ENCODE assay signal across 28 cellular contexts in genomic region chrX:21912989-21913388, GRCh38.
"Had no signal": no experiment of that assay in that cellular context is flagged by ENCODE, and none has a peak within 500 bp of the region (broad histone marks: within the 10 kb centered on the region; RNA-seq: fewer than 3 reads in every experiment).

No MANE protein-coding gene starts in this region.

- DNase-seq: naive thymus-derived CD8-positive, alpha-beta T cell; nephron progenitor cell; occipital lobe; ovary; posterior cingulate gyrus; psoas muscle; right cardiac atrium; right lobe of liver; sigmoid colon; small intestine; stimulated activated CD4-positive, alpha-beta T cell treated with anti-CD3 and anti-CD28 coated beads, Interleukin-15, amount 100 ng/mL, for 24 hours; stimulated activated CD4-positive, alpha-beta T cell treated with anti-CD3 and anti-CD28 coated beads, Interleukin-2, amount 100 ng/mL, for 24 hours; stimulated activated CD4-positive, alpha-beta T cell treated with anti-CD3 and anti-CD28 coated beads, Interleukin-2, amount 100 ng/mL, for 48 hours; stimulated activated CD4-positive, alpha-beta T cell treated with anti-CD3 and anti-CD28 coated beads, Interleukin-4, amount 100 ng/mL, for 4 hours; stimulated activated CD8-positive, alpha-beta memory T cell treated with anti-CD3 and anti-CD28 coated beads, Interleukin-4, amount 100 ng/mL, for 48 hours; stimulated activated naive B cell treated with anti-CD40 and anti-IgM and Interleukin-4, amounts not matched to agents 10 μg/mL and 1 μg/mL and 100 μg/mL, for 72 hours; stimulated activated naive CD4-positive, alpha-beta T cell treated with Interleukin-2 at 50 U/mL for 16 hours; stomach; thyroid gland; trophoblast cell; upper lobe of left lung had no signal

- H3K9me3 Mint-ChIP-seq: naive thymus-derived CD8-positive, alpha-beta T cell; stimulated activated naive CD8-positive, alpha-beta T cell treated with anti-CD3 and anti-CD28 coated beads, Interleukin-15, Interleukin-2, amounts not matched to agents 100 ng/mL and 50 ng/mL, for 24 hours had no signal

- H3K4me3 ChIP-seq: neural progenitor cell, ovary, psoas muscle, right lobe of liver, sigmoid colon, stomach, thoracic aorta, thyroid gland, tibial nerve, upper lobe of left lung, vagina had no signal

- H3K4me2 ChIP-seq: neural progenitor cell had no signal

- H3K4me1 Mint-ChIP-seq: naive thymus-derived CD8-positive, alpha-beta T cell; stimulated activated naive B cell treated with anti-CD40 and anti-IgM and Interleukin-4, amounts not matched to agents 10 μg/mL and 1 μg/mL and 100 μg/mL, for 72 hours had no signal

- H3K36me3 Mint-ChIP-seq: naive thymus-derived CD8-positive, alpha-beta T cell; natural killer cell treated with Interleukin-12 subunit alpha and Interleukin-12 subunit beta and Interleukin-15 and Interleukin-18, amount 100 ng/mL, for 72 hours had no signal

- ATAC-seq: naive thymus-derived CD8-positive, alpha-beta T cell; natural killer cell treated with Interleukin-12 subunit alpha and Interleukin-12 subunit beta and Interleukin-15 and Interleukin-18, amount 100 ng/mL, for 72 hours; psoas muscle; right cardiac atrium; right lobe of liver; stimulated activated naive B cell treated with anti-CD40 and anti-IgM and Interleukin-4, amounts not matched to agents 10 μg/mL and 1 μg/mL and 100 μg/mL, for 72 hours had no signal

- H3K27me3 ChIP-seq: neural progenitor cell, ovary, sigmoid colon, stomach, thyroid gland, tibial nerve, upper lobe of left lung, vagina had no signal

- H3K79me2 ChIP-seq: parathyroid adenoma had no signal

- H3K27ac Mint-ChIP-seq: natural killer cell treated with Interleukin-12 subunit alpha and Interleukin-12 subunit beta and Interleukin-15 and Interleukin-18, amount 100 ng/mL, for 72 hours; nephron progenitor cell; neural progenitor cell; stimulated activated naive B cell treated with anti-CD40 and anti-IgM and Interleukin-4, amounts not matched to agents 10 μg/mL and 1 μg/mL and 100 μg/mL, for 72 hours; stimulated activated naive CD8-positive, alpha-beta T cell treated with anti-CD3 and anti-CD28 coated beads, Interleukin-15, Interleukin-2, amounts not matched to agents 100 ng/mL and 50 ng/mL, for 24 hours had no signal

- H2AFZ ChIP-seq: neural progenitor cell, parathyroid adenoma had no signal

- H3K27ac ChIP-seq: neural progenitor cell, ovary, parathyroid adenoma, psoas muscle, right lobe of liver, sigmoid colon, stomach, thoracic aorta, thyroid gland, tibial nerve, upper lobe of left lung, vagina had no signal

- H3K4me1 ChIP-seq: neural progenitor cell, parathyroid adenoma, psoas muscle, right lobe of liver, sigmoid colon, stomach, thyroid gland, tibial nerve, upper lobe of left lung, vagina had no signal

- H3K9ac ChIP-seq: neural progenitor cell, parathyroid adenoma had no signal

- H3K36me3 ChIP-seq: neural progenitor cell, ovary, right lobe of liver, sigmoid colon, stomach, thoracic aorta, thyroid gland, tibial nerve, upper lobe of left lung, vagina had no signal

- H3K9me3 ChIP-seq: ovary, psoas muscle, right lobe of liver, sigmoid colon, thoracic aorta, thyroid gland, tibial nerve, upper lobe of left lung, vagina had no signal

- H3K4me3 Mint-ChIP-seq: naive thymus-derived CD8-positive, alpha-beta T cell; natural killer cell treated with Interleukin-12 subunit alpha and Interleukin-12 subunit beta and Interleukin-15 and Interleukin-18, amount 100 ng/mL, for 72 hours; nephron progenitor cell; neural progenitor cell; stimulated activated naive B cell treated with anti-CD40 and anti-IgM and Interleukin-4, amounts not matched to agents 10 μg/mL and 1 μg/mL and 100 μg/mL, for 72 hours; stimulated activated naive CD8-positive, alpha-beta T cell treated with anti-CD3 and anti-CD28 coated beads, Interleukin-15, Interleukin-2, amounts not matched to agents 100 ng/mL and 50 ng/mL, for 24 hours had no signal
